Comparison of ENCODE assay signal across 20 cellular contexts in the genomic region with DNA sequence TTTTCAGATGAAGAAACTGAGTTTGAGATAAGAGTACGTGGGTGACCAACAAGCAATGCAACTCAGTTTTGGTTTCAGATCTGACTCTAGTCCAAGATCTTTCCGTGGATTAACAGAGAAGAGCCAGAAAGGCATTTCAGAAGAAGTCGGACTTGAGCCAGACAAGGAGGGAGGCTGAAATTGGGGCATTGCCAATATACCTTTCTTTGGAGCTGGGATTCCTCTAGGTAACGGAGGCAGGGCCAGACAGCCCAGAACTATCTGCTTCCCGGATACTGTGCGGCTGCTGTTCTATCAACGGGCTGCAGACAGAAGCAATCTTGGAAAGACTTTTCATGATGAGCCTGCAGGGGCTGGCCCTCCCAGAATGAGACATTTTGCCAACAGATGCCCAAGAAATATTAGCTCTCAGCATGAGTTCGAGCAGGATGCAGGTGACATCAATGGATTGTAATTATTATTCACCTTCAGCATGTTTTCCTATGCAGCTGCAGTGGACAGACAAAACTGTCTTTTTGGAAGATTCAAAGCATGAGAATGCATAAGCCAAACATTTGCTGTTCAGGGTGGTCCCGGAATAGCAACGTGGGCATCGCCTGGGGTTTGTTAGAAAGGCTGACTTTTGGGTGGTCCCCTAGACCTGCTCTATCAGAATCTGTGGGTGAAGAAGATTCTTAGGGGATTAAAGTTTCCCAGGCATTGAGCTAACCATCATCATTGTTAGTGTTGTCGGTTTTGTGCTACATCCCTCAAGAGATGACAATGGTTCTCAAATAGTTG.
A peak's percentile ranks its signal among the peaks of the same experiment; 100 is the strongest.
DNase-seq lines count a peak whose midpoint lies in the region; TF ChIP-seq lines count a peak whose summit lies in the region.
"Had no signal": no experiment of that assay in that cellular context is flagged by ENCODE, and none has a peak within 500 bp of the region (broad histone marks: within the 10 kb centered on the region; RNA-seq: fewer than 3 reads in every experiment).

No MANE protein-coding gene starts in this region.

- H3K27ac ChIP-seq in dorsolateral prefrontal cortex, result peak overlapping the region in 57 of 59 donors; percentile 19 to 97 (median 90)
- H3K27ac ChIP-seq in temporal lobe (ENCODE audit: low read depth, low read length), result peak overlapping the region; percentile 89
- H3K27ac ChIP-seq: 22Rv1 had no signal

- TF ChIP-seq CTCF in dorsolateral prefrontal cortex (IDR thresholded peaks at IDR 0.05 in 54 of 56, conservative IDR thresholded peaks at IDR 0.05 in 2 of 56; ENCODE audit: low read depth in 1 of 56, partially characterized antibody in 56 of 56), result no peak

- H3K27me3 ChIP-seq in dorsolateral prefrontal cortex, result no peaks in the 10 kb centered on the region
- H3K27me3 ChIP-seq: body of pancreas, upper lobe of right lung had no signal

- DNase-seq in NCI-H1417 (lab: John Stamatoyannopoulos, UW), result peak in 2 of 3 experiments; percentile 35 to 70
- no peak for DNase-seq in NCI-H1417 treated with DMSO at 0.1 percent for 48 hours (lab: John Stamatoyannopoulos, UW)
- DNase-seq in RPMI8226, result peak; percentile 18
- DNase-seq in dorsolateral prefrontal cortex, result no peak
- DNase-seq in mesenteric fat pad (ENCODE audit: low spot score), result no peak
- no peak for DNase-seq in EL
- no peak for DNase-seq in mucosa of gallbladder (ENCODE audit: low spot score)
- DNase-seq: activated CD4-positive, alpha-beta T cell treated with anti-CD3 and anti-CD28 coated beads for 36 hours; activated CD8-positive, alpha-beta T cell treated with anti-CD3 and anti-CD28 coated beads, Interleukin-2, amount 10 ng/mL, durations not matched to agents 7 days and 5 days; activated effector memory CD4-positive, alpha-beta T cell treated with Interleukin-2 at 50 U/mL for 16 hours; activated naive CD8-positive, alpha-beta T cell treated with anti-CD3 and anti-CD28 coated beads, Interleukin-2, amount 10 ng/mL, durations not matched to agents 7 days and 5 days; body of pancreas; NCI-H446 treated with DMSO at 0.1 percent for 48 hours; nephron progenitor cell; right cardiac atrium; spleen; stimulated activated CD4-positive, alpha-beta T cell treated with anti-CD3 and anti-CD28 coated beads, Interleukin-2, amount 100 ng/mL, for 48 hours; upper lobe of right lung had no signal

- intact Hi-C loops in dorsolateral prefrontal cortex (cut with DNase I), result loop anchor here in 1 of 2 donors (5.0 kb wide), 1 partner anchor 46 kb away; no protein-coding TSS in a partner anchor

- H3K4me3 ChIP-seq in dorsolateral prefrontal cortex, result peak overlapping the region in 35 of 59 donors; percentile 1 to 67 (median 38)
- H3K4me3 ChIP-seq: body of pancreas had no signal

Comparison
In these comparisons a context has a peak if more than half of its experiments do, and no peak if none do; other contexts are left out.
1. DNase-seq: peak in NCI-H1417 (2 of 3) and RPMI8226 (single experiment); none in NCI-H1417 treated with DMSO at 0.1 percent for 48 hours (single experiment), dorsolateral prefrontal cortex (0 of 10), mesenteric fat pad (single experiment), EL (single experiment) and mucosa of gallbladder (single experiment).